ENCODE assay signal across 10 cellular contexts in the genomic region with DNA sequence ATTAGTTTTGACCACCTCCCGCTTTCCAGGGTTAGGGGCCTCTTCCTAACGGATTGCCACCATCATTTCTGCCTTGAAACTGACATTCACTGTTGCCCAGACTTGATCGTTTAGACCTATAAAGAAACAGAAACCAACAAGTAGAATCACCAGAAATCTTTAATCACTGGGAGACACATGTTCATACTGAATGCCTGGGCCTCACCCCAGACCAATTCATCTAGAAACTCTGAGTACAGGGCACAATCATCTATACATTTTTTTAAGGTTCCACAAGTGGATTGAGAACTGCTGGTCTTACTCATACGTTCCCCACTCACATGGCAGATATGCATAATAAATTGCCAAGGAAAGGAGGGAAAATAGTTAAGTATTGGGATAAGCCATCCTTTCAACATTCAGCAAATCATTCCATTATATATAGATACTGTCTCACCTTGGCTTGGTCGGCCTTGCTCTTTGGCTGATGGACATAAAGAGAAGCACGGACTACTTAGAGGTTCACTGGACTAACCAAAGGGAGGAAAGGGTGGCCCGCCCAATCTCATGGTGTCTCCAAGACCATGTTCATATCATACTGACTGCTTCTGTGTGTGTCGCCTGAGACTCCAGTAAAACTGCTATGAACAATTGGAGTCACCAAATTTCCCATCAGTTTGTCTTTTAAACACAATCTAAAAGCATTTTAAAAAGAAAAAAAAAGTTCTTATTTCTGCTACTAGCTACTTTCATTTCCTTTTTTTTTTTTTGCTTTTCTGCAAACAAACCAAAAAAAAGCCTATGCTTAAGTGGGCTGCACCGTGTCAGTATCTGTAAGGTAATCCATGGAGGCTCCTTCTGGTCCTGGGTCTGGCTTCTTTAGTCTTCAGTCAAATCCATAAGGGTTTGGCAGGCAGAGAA. TPM values are rescaled to one million over a fixed set of nuclear protein-coding genes. Genes with fewer than 3 reads are reported as not detected.
DNase-seq lines count a peak whose midpoint lies in the region; ATAC-seq and TF ChIP-seq lines count a peak whose summit lies in the region.
"Had no signal": no experiment of that assay in that cellular context is flagged by ENCODE, and none has a peak within 500 bp of the region (broad histone marks: within the 10 kb centered on the region; RNA-seq: fewer than 3 reads in every experiment).

No MANE protein-coding gene starts in this region.

- H3K4me2 ChIP-seq in BLaER1: peak overlapping the region; percentile 74

- DNase-seq in activated naive CD4-positive, alpha-beta T cell treated with anti-CD3 and anti-CD28 coated beads, Interleukin-2, amount 50 U/mL, for 72 hours (ENCODE audit: low spot score in 2 of 2): no peak
- no peak for DNase-seq in tibial artery
- no peak for DNase-seq in cerebellar cortex (ENCODE audit: low spot score)
- DNase-seq in hepatic stellate cell (ENCODE audit: low spot score): no peak
- DNase-seq in AG20443 (ENCODE audit: low spot score): no peak
- DNase-seq: Peyer's patch, upper lobe of right lung had no signal

- H3K27me3 ChIP-seq in BLaER1 (no peaks in the 10 kb centered on the region), tibial artery (peaks cover 0 to 2% of the 10 kb centered on the region in 2 donors)
- H3K27me3 ChIP-seq: Peyer's patch, upper lobe of right lung had no signal

- H3K9me3 ChIP-seq in BLaER1 (no peaks in the 10 kb centered on the region), KOPT-K1 (ENCODE audit: insufficient read depth, low read length, poor library complexity, severe bottlenecking) (no peaks in the 10 kb centered on the region), tibial artery (no peaks in the 10 kb centered on the region)
- H3K9me3 ChIP-seq: Peyer's patch, upper lobe of right lung had no signal

- no peaks in the 10 kb centered on the region for H4K20me1 ChIP-seq in BLaER1

- H3K9ac ChIP-seq in BLaER1: peak overlapping the region; percentile 52

- no peaks in the 10 kb centered on the region for H3K36me3 Mint-ChIP-seq in activated naive CD4-positive, alpha-beta T cell treated with anti-CD3 and anti-CD28 coated beads, Interleukin-2, amount 50 U/mL, for 72 hours

- H3K4me3 ChIP-seq in BLaER1 (no peak overlapping the region), tibial artery (no peak overlapping the region)
- H3K4me3 ChIP-seq: Peyer's patch, upper lobe of right lung had no signal

- H3K27ac ChIP-seq in BLaER1 (peak overlapping the region; percentile 52), KOPT-K1 (ENCODE audit: low read depth, low read length, poor library complexity, severe bottlenecking) (peak overlapping the region; percentile 20), tibial artery (no peak overlapping the region)

- H3K36me3 ChIP-seq in BLaER1: no peaks in the 10 kb centered on the region
- H3K36me3 ChIP-seq in KOPT-K1 (ENCODE audit: insufficient read depth, low read length): no peaks in the 10 kb centered on the region
- H3K36me3 ChIP-seq in tibial artery: no peaks in the 10 kb centered on the region
- H3K36me3 ChIP-seq: Peyer's patch, upper lobe of right lung had no signal

- TF ChIP-seq CTCF in tibial artery (IDR thresholded peaks at IDR 0.05): no peak

- H3K9me3 Mint-ChIP-seq in activated naive CD4-positive, alpha-beta T cell treated with anti-CD3 and anti-CD28 coated beads, Interleukin-2, amount 50 U/mL, for 72 hours: no peaks in the 10 kb centered on the region

- peak; percentile 50 for ATAC-seq in GM18909 (IDR thresholded peaks at IDR 0.05; ENCODE audit: poor library complexity, unreplicated experiment)
- ATAC-seq in activated naive CD4-positive, alpha-beta T cell treated with anti-CD3 and anti-CD28 coated beads, Interleukin-2, amount 50 U/mL, for 72 hours: peak; percentile 96 to 97

- H3K27ac Mint-ChIP-seq in activated naive CD4-positive, alpha-beta T cell treated with anti-CD3 and anti-CD28 coated beads, Interleukin-2, amount 50 U/mL, for 72 hours: peak overlapping the region; percentile 51 to 88

- intact Hi-C loops in tibial artery (cut with DNase I; ENCODE audit: low total_unique reads): loop anchor here (5.0 kb wide), 1 partner anchor 604 kb away; no protein-coding TSS in a partner anchor

- H3K4me1 ChIP-seq in BLaER1: peaks cover 68% of the 10 kb centered on the region
- peaks cover 0 to 8% (median 5%) of the 10 kb centered on the region in 4 donors for H3K4me1 ChIP-seq in tibial artery

RNA-seq across cellular contexts. Expression of a gene that starts 9.3 kb away (rescaled TPM):
- total RNA-seq in activated naive CD4-positive, alpha-beta T cell treated with anti-CD3 and anti-CD28 coated beads, Interleukin-2, amount 50 U/mL, for 72 hours: 10 to 100 TPM; 32.1 to 49.5 TPM

Comparison
In these comparisons a context has a peak if more than half of its experiments do, and no peak if none do; other contexts are left out.
1. H3K27ac ChIP-seq: peak in BLaER1 (single experiment) and KOPT-K1 (single experiment); none in tibial artery (0 of 2).